Comparison of ENCODE assay signal across 13 cellular contexts in genomic region chr4:105859233-105859632, GRCh38. TPM values are rescaled to one million over a fixed set of nuclear protein-coding genes. Genes with fewer than 3 reads are reported as not detected.
A peak's percentile ranks its signal among the peaks of the same experiment; 100 is the strongest.
DNase-seq lines count a peak whose midpoint lies in the region; ATAC-seq and TF ChIP-seq lines count a peak whose summit lies in the region.
"Had no signal": no experiment of that assay in that cellular context is flagged by ENCODE, and none has a peak within 500 bp of the region (broad histone marks: within the 10 kb centered on the region; RNA-seq: fewer than 3 reads in every experiment).

No MANE protein-coding gene starts in this region.

- H2AK9ac ChIP-seq in IMR-90 (replicated peaks; ENCODE audit: low read depth, low read length, poor library complexity): no peak overlapping the region

- H3K27me3 ChIP-seq in IMR-90 (ENCODE audit: control insufficient read depth, insufficient read depth, low read length) (no peaks in the 10 kb centered on the region), psoas muscle (ENCODE audit: insufficient read depth in 3 of 3, low read length in 2 of 3) (no peaks in the 10 kb centered on the region)

- H3K18ac ChIP-seq in IMR-90 (ENCODE audit: low read depth, low read length): no peak overlapping the region

- no peak overlapping the region for H3K4me3 ChIP-seq in IMR-90 (ENCODE audit: insufficient read depth, low read depth, low read length)
- no peak overlapping the region for H3K4me3 ChIP-seq in psoas muscle

- H4K5ac ChIP-seq in IMR-90 (ENCODE audit: low read depth, low read length): no peak overlapping the region

- no peak overlapping the region for H4K8ac ChIP-seq in IMR-90 (ENCODE audit: low read depth in 2 of 2, low read length in 2 of 2)

- no peak overlapping the region for H2BK5ac ChIP-seq in IMR-90 (ENCODE audit: low read depth, low read length, poor library complexity, severe bottlenecking)

- H2AFZ ChIP-seq in IMR-90 (replicated peaks; ENCODE audit: low read length, poor library complexity): no peak overlapping the region

- in situ Hi-C loops in IMR-90 (cut with MboI; ENCODE audit: low sequenced_read_pairs): no loop called here

- TF ChIP-seq CTCF in IMR-90 (conservative IDR thresholded peaks at IDR 0.05; ENCODE audit: low read depth, low read length): no peak
- no peak for TF ChIP-seq CTCF in psoas muscle (IDR thresholded peaks at IDR 0.05)

- H3K4ac ChIP-seq in IMR-90 (ENCODE audit: low read depth, low read length): no peak overlapping the region

- no peak overlapping the region for H4K91ac ChIP-seq in IMR-90 (ENCODE audit: insufficient read depth, low read depth, low read length)

- no peak overlapping the region for H2AK5ac ChIP-seq in IMR-90 (ENCODE audit: low read depth, low read length)

- no peak overlapping the region for H3K4me2 ChIP-seq in IMR-90 (ENCODE audit: low read depth, low read length)

- TF ChIP-seq RAD21 in IMR-90 (IDR thresholded peaks at IDR 0.05; ENCODE audit: low read length): no peak

- H3K36me3 ChIP-seq in IMR-90 (ENCODE audit: control insufficient read depth, insufficient read depth, low read length): no peaks in the 10 kb centered on the region
- no peaks in the 10 kb centered on the region for H3K36me3 ChIP-seq in psoas muscle (ENCODE audit: insufficient read depth in 1 of 2, low read depth in 1 of 2)

- CTCF ChIA-PET in IMR-90 (lab: Yijun Ruan, JAX): no interaction called here

- no peak overlapping the region for H3K9ac ChIP-seq in IMR-90 (ENCODE audit: low read depth, low read length)

- H4K20me1 ChIP-seq in IMR-90 (ENCODE audit: insufficient read depth, low read length): no peaks in the 10 kb centered on the region

- no peaks in the 10 kb centered on the region for H3K9me1 ChIP-seq in IMR-90 (ENCODE audit: insufficient read depth, low read length)

- H3K14ac ChIP-seq in IMR-90 (replicated peaks; ENCODE audit: low read depth, low read length): no peak overlapping the region

- dilution Hi-C loops in IMR-90 (cut with HindIII; ENCODE audit: low sequenced_read_pairs, unreplicated experiment): no loop called here

- intact Hi-C loops in IMR-90 (cut with micrococcal nuclease) (no loop called here), psoas muscle (cut with DNase I) (no loop called here)

- no peak overlapping the region for H3K27ac ChIP-seq in IMR-90 (ENCODE audit: insufficient read depth, low read length)
- no peak overlapping the region for H3K27ac ChIP-seq in psoas muscle

- H3K4me1 ChIP-seq in IMR-90 (ENCODE audit: control insufficient read depth, insufficient read depth, low read length) (no peaks in the 10 kb centered on the region), psoas muscle (no peaks in the 10 kb centered on the region)

- no peak for TF ChIP-seq POLR2A in IMR-90 (IDR thresholded peaks at IDR 0.05; ENCODE audit: low read depth, low read length)
- no peak for TF ChIP-seq POLR2A in GM18505 (IDR thresholded peaks at IDR 0.05; ENCODE audit: borderline replicate concordance, extremely low read depth, insufficient read depth, insufficient read length)

- no peak overlapping the region for H2BK20ac ChIP-seq in IMR-90 (ENCODE audit: low read depth, low read length)

- H3K23ac ChIP-seq in IMR-90 (ENCODE audit: low read depth, low read length): no peak overlapping the region

- BruUV-seq in IMR-90 (replicated peaks; lab: Mats Ljungman, UMichigan): no TSS peak

- no peaks in the 10 kb centered on the region for H3K79me1 ChIP-seq in IMR-90 (ENCODE audit: low read depth in 1 of 2, low read length in 2 of 2)

- H3K56ac ChIP-seq in IMR-90 (ENCODE audit: extremely low read depth, insufficient read depth, low read length): no peak overlapping the region

- DNase-seq in GM04504 (ENCODE audit: low read depth): peak; percentile 34
- DNase-seq in IMR-90: peak; percentile 79
- peak; percentile 79 for DNase-seq in dedifferentiated amniotic fluid mesenchymal stem cell (ENCODE audit: extremely low spot score)
- no peak for DNase-seq in psoas muscle
- no peak for DNase-seq in HuH-7 (ENCODE audit: low spot score)
- no peak for DNase-seq in activated CD4-positive, CD25-positive, alpha-beta regulatory T cell treated with anti-CD3 and anti-CD28 coated beads, Interleukin-2, amount 50 U/mL, for 72 hours
- DNase-seq: activated CD4-positive, alpha-beta T cell treated with anti-CD3 and anti-CD28 coated beads, Interleukin-2, amount 10 ng/mL, durations not matched to agents 7 days and 5 days; glutamatergic neuron; NCI-H1694 treated with DMSO at 0.1 percent for 48 hours; SHP77 treated with DMSO at 0.1 percent for 48 hours; substantia nigra had no signal

- ATAC-seq in IMR-90 (ENCODE audit: low read depth): peak; percentile 81
- peak; percentile 32 to 68 (median 56) for ATAC-seq in psoas muscle
- ATAC-seq in HG03039 (IDR thresholded peaks at IDR 0.05; ENCODE audit: unreplicated experiment): no peak
- no peak for ATAC-seq in GM18505 (IDR thresholded peaks at IDR 0.05; ENCODE audit: unreplicated experiment)

- no peak overlapping the region for H2BK120ac ChIP-seq in IMR-90 (ENCODE audit: low read depth, low read length)

- POLR2A ChIA-PET in IMR-90 (lab: Charles Lee; ENCODE audit: unreplicated experiment): no interaction called here

- H2BK15ac ChIP-seq in IMR-90 (ENCODE audit: low read depth, low read length): no peak overlapping the region

- H3K9me3 ChIP-seq in IMR-90 (ENCODE audit: control insufficient read depth, insufficient read depth, low read length): no peaks in the 10 kb centered on the region
- H3K9me3 ChIP-seq in psoas muscle: no peaks in the 10 kb centered on the region

- no CpG with 5 or more reads among the region's 1 CpG for WGBS in IMR-90 (ENCODE audit: extremely low coverage in 2 of 2, insufficient read length in 1 of 2), 2 experiments
- 23 to 48% (median 27%) methylated on average over 1 of the region's 1 CpG for WGBS in psoas muscle, 3 donors

TF ChIP-seq in IMR-90, 13 proteins besides CTCF, POLR2A, EP300 and RAD21:
- TF ChIP-seq FOS (IDR thresholded peaks at IDR 0.05; ENCODE audit: low read depth, low read length): peak; percentile 91
- TF ChIP-seq ELK1 (IDR thresholded peaks at IDR 0.05; ENCODE audit: borderline replicate concordance, low read depth, low read length): no peak
- no peak for TF ChIP-seq MAFK (IDR thresholded peaks at IDR 0.05; ENCODE audit: low read depth, low read length)
- no peak for TF ChIP-seq SMC3 (IDR thresholded peaks at IDR 0.05; ENCODE audit: low read depth, low read length)
- TF ChIP-seq CEBPB (IDR thresholded peaks at IDR 0.05; ENCODE audit: low read depth, low read length): peak; percentile 58; the same call in 1 of the 2 replicates
- TF ChIP-seq BHLHE40 (IDR thresholded peaks at IDR 0.05; ENCODE audit: low read depth, low read length): peak; percentile 18; the same call in 1 of the 2 replicates
- peak; percentile 69 for TF ChIP-seq NFE2L2 (IDR thresholded peaks at IDR 0.05; ENCODE audit: low read depth, low read length)
- TF ChIP-seq MXI1 (IDR thresholded peaks at IDR 0.05; ENCODE audit: borderline replicate concordance, low read depth, low read length): no peak

RNA-seq across cellular contexts. Expression of gene NPNT, which starts 36.0 kb away (rescaled TPM):
- total RNA-seq in IMR-90 (2012; rRNA removed) (not detected in 2 replicates), psoas muscle (10 to 100 TPM in 2 of 4 donors, 1 to 10 TPM in 1, under 1 TPM in 1; 0.98 to 18.8 (median 6.5) TPM)
- polyA plus RNA-seq in IMR-90 (2012; rRNA removed) (not detected in 2 replicates), psoas muscle (1 to 10 TPM; 1.8 to 5.4 (median 4.1) TPM)
- not detected in 2 replicates for polyA plus RNA-seq in IMR-90 (2012; cell fraction: cytosol; rRNA removed)
- polyA plus RNA-seq in IMR-90 (2012; cell fraction: nucleus; rRNA removed; ENCODE audit: low replicate concordance): not detected in 2 replicates
- total RNA-seq: activated CD4-positive, alpha-beta T cell treated with anti-CD3 and anti-CD28 coated beads, Interleukin-2, amount 10 ng/mL, durations not matched to agents 7 days and 5 days had no signal

Comparison
In these comparisons a context has a peak if more than half of its experiments do, and no peak if none do; other contexts are left out.
1. DNase-seq: peak in GM04504 (single experiment), IMR-90 (single experiment) and dedifferentiated amniotic fluid mesenchymal stem cell (single experiment); none in psoas muscle (0 of 2), HuH-7 (single experiment) and activated CD4-positive, CD25-positive, alpha-beta regulatory T cell treated with anti-CD3 and anti-CD28 coated beads, Interleukin-2, amount 50 U/mL, for 72 hours (single experiment).
2. ATAC-seq: peak in IMR-90 (single experiment) and psoas muscle (4 of 4); none in HG03039 (single experiment) and GM18505 (single experiment).